ENCODE assay signal across 25 cellular contexts in genomic region chr9:68619636-68620035, GRCh38.
DNase-seq lines count a peak whose midpoint lies in the region; ATAC-seq and TF ChIP-seq lines count a peak whose summit lies in the region.
"Had no signal": no experiment of that assay in that cellular context is flagged by ENCODE, and none has a peak within 500 bp of the region (broad histone marks: within the 10 kb centered on the region; RNA-seq: fewer than 3 reads in every experiment).

No MANE protein-coding gene starts in this region.

- no TSS peak for BruUV-seq in PC-9 (replicated peaks; lab: Mats Ljungman, UMichigan)

- no peak overlapping the region for H2AFZ ChIP-seq in PC-9

- ATAC-seq in GM19397 (IDR thresholded peaks at IDR 0.05; ENCODE audit: unreplicated experiment): no peak

- no peaks in the 10 kb centered on the region for H3K9me2 ChIP-seq in PC-9 (ENCODE audit: insufficient read depth)

- no peak for TF ChIP-seq CTCF in PC-9 (conservative IDR thresholded peaks at IDR 0.05)

- POLR2A ChIA-PET in PC-9 (lab: Charles Lee; ENCODE audit: unreplicated experiment): no interaction called here

- no peaks in the 10 kb centered on the region for H3K9me3 ChIP-seq in PC-9 (ENCODE audit: insufficient read depth, low read depth)
- H3K9me3 ChIP-seq: BE2C had no signal

- H3K4me2 ChIP-seq in PC-9: no peak overlapping the region

- intact Hi-C loops in PC-9 (cut with micrococcal nuclease; ENCODE audit: unreplicated experiment): no loop called here

- H3K4me1 ChIP-seq in PC-9 (replicated peaks; ENCODE audit: insufficient read depth): no peaks in the 10 kb centered on the region
- H3K4me1 ChIP-seq: BE2C had no signal

- peaks cover 27% of the 10 kb centered on the region for H3K27me3 ChIP-seq in PC-9 (ENCODE audit: insufficient read depth, low read depth)
- H3K27me3 ChIP-seq: BE2C had no signal

- CTCF ChIA-PET in PC-9 (lab: Charles Lee): no interaction called here

- no peaks in the 10 kb centered on the region for H4K20me1 ChIP-seq in PC-9 (ENCODE audit: insufficient read depth)

- no peaks in the 10 kb centered on the region for H3F3A ChIP-seq in PC-9 (ENCODE audit: insufficient read depth, low read depth)

- peak; percentile 82 for DNase-seq in DMS53 (lab: John Stamatoyannopoulos, UW)
- DNase-seq in M059J (ENCODE audit: low read depth): peak; percentile 8
- peak; percentile 1 for DNase-seq in amniotic epithelial cell (ENCODE audit: low read depth)
- DNase-seq in iris pigment epithelial cell (ENCODE audit: low read depth): peak; percentile 2
- no peak for DNase-seq in PC-9
- DNase-seq in SHP77 treated with DMSO at 0.1 percent for 48 hours (lab: John Stamatoyannopoulos, UW): no peak
- DNase-seq in NCI-H2029 (lab: John Stamatoyannopoulos, UW): no peak
- DNase-seq: BE2C; CD4-positive, CD25-positive, alpha-beta regulatory T cell; COR-L47; DMS153; EL; H9; IMR-90; Karpas-422; MM.1S; NCI-H1092 treated with DMSO at 0.1 percent for 48 hours; NCI-H146; NCI-H2081; NCI-H2171 treated with DMSO at 0.1 percent for 48 hours; NCI-H446; NCI-H748 treated with DMSO at 0.1 percent for 48 hours; SW 1271 had no signal

- no peaks in the 10 kb centered on the region for H3K79me2 ChIP-seq in PC-9 (ENCODE audit: low read depth)

- H3K36me3 ChIP-seq in PC-9 (ENCODE audit: low read depth): no peaks in the 10 kb centered on the region
- H3K36me3 ChIP-seq: BE2C had no signal

- H3K4me3 ChIP-seq in PC-9: no peak overlapping the region

- no peak overlapping the region for H3K27ac ChIP-seq in PC-9
- H3K27ac ChIP-seq: HL-60 had no signal

Comparison
In these comparisons a context has a peak if more than half of its experiments do, and no peak if none do; other contexts are left out.
1. DNase-seq: peak in DMS53 (single experiment), M059J (single experiment), amniotic epithelial cell (single experiment) and iris pigment epithelial cell (single experiment); none in PC-9 (0 of 2), SHP77 treated with DMSO at 0.1 percent for 48 hours (single experiment) and NCI-H2029 (single experiment).